ENCODE assay signal across 17 cellular contexts in genomic region chr3:122760457-122761271, GRCh38. TPM values are rescaled to one million over a fixed set of nuclear protein-coding genes. Genes with fewer than 3 reads are reported as not detected.
DNase-seq lines count a peak whose midpoint lies in the region; ATAC-seq and TF ChIP-seq lines count a peak whose summit lies in the region.
"Had no signal": no experiment of that assay in that cellular context is flagged by ENCODE, and none has a peak within 500 bp of the region (broad histone marks: within the 10 kb centered on the region; RNA-seq: fewer than 3 reads in every experiment).

No MANE protein-coding gene starts in this region.

- WGBS in trophoblast cell (ENCODE audit: extremely low coverage, insufficient coverage, insufficient read length): no CpG with 5 or more reads among the region's 3 CpGs

- DNase-seq in GM03348 (ENCODE audit: low spot score) (peak; percentile 35), trophoblast cell (peak; percentile 42 to 74), caudate nucleus (lab: John Stamatoyannopoulos, UW) (no peak), SKM-1 treated with dmso at 0.1 percent for 144 hours (lab: John Stamatoyannopoulos, UW; ENCODE audit: unreplicated experiment) (no peak)
- no peak for DNase-seq in effector memory CD8-positive, alpha-beta T cell
- DNase-seq: activated naive CD8-positive, alpha-beta T cell treated with anti-CD3 and anti-CD28 coated beads, Interleukin-2, amount 50 U/mL, for 24 hours; activated T-cell treated with anti-CD3 and anti-CD28 coated beads for 4 hours; foreskin fibroblast; GM23248; naive thymus-derived CD4-positive, alpha-beta T cell; NCI-H1417; NCI-H510A treated with DMSO at 0.1 percent for 48 hours had no signal

- H3K14ac ChIP-seq in trophoblast cell (ENCODE audit: low read length): no peak overlapping the region

- no peak overlapping the region for H3K4ac ChIP-seq in trophoblast cell (ENCODE audit: low read depth, low read length)

- H3K4me1 Mint-ChIP-seq in effector memory CD8-positive, alpha-beta T cell (ENCODE audit: low read depth in 2 of 2): peaks cover 0 to 3% of the 10 kb centered on the region in 2 donors
- H3K4me1 Mint-ChIP-seq: activated naive CD8-positive, alpha-beta T cell treated with anti-CD3 and anti-CD28 coated beads, Interleukin-2, amount 50 U/mL, for 24 hours had no signal

- H2AFZ ChIP-seq in trophoblast cell (ENCODE audit: insufficient read depth, low read length, poor library complexity): no peak overlapping the region

- H4K12ac ChIP-seq in trophoblast cell (ENCODE audit: low read depth, low read length): no peak overlapping the region

- H3K27ac Mint-ChIP-seq in effector memory CD8-positive, alpha-beta T cell: no peak overlapping the region
- H3K27ac Mint-ChIP-seq: activated naive CD8-positive, alpha-beta T cell treated with anti-CD3 and anti-CD28 coated beads, Interleukin-2, amount 50 U/mL, for 24 hours had no signal

- H3K79me1 ChIP-seq in trophoblast cell (ENCODE audit: low read length): peaks cover 2% of the 10 kb centered on the region

- no peak overlapping the region for H3K23ac ChIP-seq in trophoblast cell (ENCODE audit: low read length)

- H3K4me1 ChIP-seq in iPS-20b (ENCODE audit: insufficient read depth, low read length) (peaks cover 10% of the 10 kb centered on the region; the same call in 1 of the 2 replicates), trophoblast cell (ENCODE audit: control insufficient read depth in 1 of 2, insufficient read depth in 2 of 2, low read length in 2 of 2) (peaks cover 3 to 4% of the 10 kb centered on the region in 2 experiments)

- H2BK12ac ChIP-seq in trophoblast cell (ENCODE audit: low read length): no peak overlapping the region

- H3K36me3 ChIP-seq in iPS-20b (ENCODE audit: insufficient read depth, low read depth, low read length): no peaks in the 10 kb centered on the region
- H3K36me3 ChIP-seq in trophoblast cell (ENCODE audit: control insufficient read depth in 1 of 2, insufficient read depth in 2 of 2, low read length in 2 of 2): peaks cover 0 to 3% of the 10 kb centered on the region in 2 experiments

- H3K36me3 Mint-ChIP-seq in effector memory CD8-positive, alpha-beta T cell (ENCODE audit: insufficient read depth): no peaks in the 10 kb centered on the region

- no peaks in the 10 kb centered on the region for H3K27me3 Mint-ChIP-seq in effector memory CD8-positive, alpha-beta T cell
- H3K27me3 Mint-ChIP-seq: activated naive CD8-positive, alpha-beta T cell treated with anti-CD3 and anti-CD28 coated beads, Interleukin-2, amount 50 U/mL, for 24 hours; naive thymus-derived CD4-positive, alpha-beta T cell had no signal

- no peaks in the 10 kb centered on the region for H3K27me3 ChIP-seq in iPS-20b (ENCODE audit: insufficient read depth, low read length)
- H3K27me3 ChIP-seq in trophoblast cell (ENCODE audit: insufficient read depth, low read length): no peaks in the 10 kb centered on the region
- H3K27me3 ChIP-seq: BLaER1 treated with 17β-estradiol and CSF1 and Interleukin-3, amounts not matched to agents 10 nM and 100 nM had no signal

- peak; percentile 60 for ATAC-seq in SK-N-SH treated with all-trans-retinoic acid at 6 μM for 48 hours
- ATAC-seq in effector memory CD8-positive, alpha-beta T cell (replicated peaks): no peak
- ATAC-seq in GM18867 (IDR thresholded peaks at IDR 0.05; ENCODE audit: unreplicated experiment): no peak
- ATAC-seq: activated naive CD8-positive, alpha-beta T cell treated with anti-CD3 and anti-CD28 coated beads, Interleukin-2, amount 50 U/mL, for 24 hours; naive thymus-derived CD4-positive, alpha-beta T cell; Panc1 had no signal

- H3K9me3 Mint-ChIP-seq in effector memory CD8-positive, alpha-beta T cell: no peaks in the 10 kb centered on the region
- H3K9me3 Mint-ChIP-seq: activated naive CD8-positive, alpha-beta T cell treated with anti-CD3 and anti-CD28 coated beads, Interleukin-2, amount 50 U/mL, for 24 hours; naive thymus-derived CD4-positive, alpha-beta T cell had no signal

- no peak overlapping the region for H3K27ac ChIP-seq in iPS-20b (ENCODE audit: low read length)
- H3K27ac ChIP-seq in trophoblast cell (ENCODE audit: low read depth, low read length): no peak overlapping the region
- no peak overlapping the region for H3K27ac ChIP-seq in caudate nucleus (ENCODE audit: low read depth, low read length)
- H3K27ac ChIP-seq: GM23248 had no signal

- H2BK120ac ChIP-seq in trophoblast cell (ENCODE audit: insufficient read depth, low read length, poor library complexity): no peak overlapping the region

- no peaks in the 10 kb centered on the region for H3K79me2 ChIP-seq in trophoblast cell (ENCODE audit: control insufficient read depth, insufficient read depth, low read length, poor library complexity)

- H3K9me3 ChIP-seq in iPS-20b (ENCODE audit: insufficient read depth, low read depth, low read length) (no peaks in the 10 kb centered on the region), trophoblast cell (ENCODE audit: insufficient read depth, low read depth, low read length) (no peaks in the 10 kb centered on the region)

- no peak overlapping the region for H3K4me3 Mint-ChIP-seq in effector memory CD8-positive, alpha-beta T cell
- H3K4me3 Mint-ChIP-seq: activated naive CD8-positive, alpha-beta T cell treated with anti-CD3 and anti-CD28 coated beads, Interleukin-2, amount 50 U/mL, for 24 hours; naive thymus-derived CD4-positive, alpha-beta T cell had no signal

- H4K91ac ChIP-seq in trophoblast cell (ENCODE audit: low read depth, low read length): no peak overlapping the region

- no peak overlapping the region for H3K4me2 ChIP-seq in trophoblast cell (ENCODE audit: low read length)

- no peak overlapping the region for H3K18ac ChIP-seq in trophoblast cell (ENCODE audit: low read length)

- H3K4me3 ChIP-seq in iPS-20b (ENCODE audit: low read length) (peak overlapping the region; percentile 3; the same call in 1 of the 2 replicates), trophoblast cell (ENCODE audit: low read depth, low read length) (no peak overlapping the region)
- H3K4me3 ChIP-seq: BLaER1 treated with 17β-estradiol and CSF1 and Interleukin-3, amounts not matched to agents 10 nM and 100 nM; GM23248 had no signal

- no peak overlapping the region for H4K8ac ChIP-seq in trophoblast cell (ENCODE audit: low read depth, low read length)

- no peak overlapping the region for H2AK5ac ChIP-seq in trophoblast cell (ENCODE audit: low read length)

- no peak overlapping the region for H2BK5ac ChIP-seq in trophoblast cell (ENCODE audit: low read depth, low read length, poor library complexity)

- H3K9ac ChIP-seq in iPS-20b (ENCODE audit: low read depth, low read length) (no peak overlapping the region), trophoblast cell (ENCODE audit: low read length) (no peak overlapping the region)
- H3K9ac ChIP-seq: GM23248 had no signal

TF ChIP-seq in SK-N-SH treated with all-trans-retinoic acid at 6 μM for 48 hours, 23 proteins besides CTCF, POLR2A, EP300 and RAD21:
- TF ChIP-seq ISL1 (CRISPR knock-in tag; IDR thresholded peaks at IDR 0.05): peak; percentile 83
- TF ChIP-seq ZC3H10 (CRISPR knock-in tag; IDR thresholded peaks at IDR 0.05): no peak
- no peak for TF ChIP-seq TOX (CRISPR knock-in tag; IDR thresholded peaks at IDR 0.05; ENCODE audit: borderline replicate concordance)

RNA-seq across cellular contexts. Expression of gene HSPBAP1, which starts 33.0 kb away (rescaled TPM):
- 4.5 and 4.8 TPM in 2 replicates for polyA plus RNA-seq in trophoblast cell (2013)

RNA-seq across cellular contexts. Expression of gene SLC49A4, which starts 34.2 kb away (rescaled TPM):
- 47.7 and 51.5 TPM in 2 replicates for polyA plus RNA-seq in trophoblast cell (2013)

Comparison
In these comparisons a context has a peak if more than half of its experiments do, and no peak if none do; other contexts are left out.
1. DNase-seq: peak in GM03348 (single experiment) and trophoblast cell (2 of 2); none in effector memory CD8-positive, alpha-beta T cell (0 of 3), caudate nucleus (0 of 61) and SKM-1 treated with dmso at 0.1 percent for 144 hours (single experiment).